Comparison of ENCODE assay signal across 23 cellular contexts in the genomic region with DNA sequence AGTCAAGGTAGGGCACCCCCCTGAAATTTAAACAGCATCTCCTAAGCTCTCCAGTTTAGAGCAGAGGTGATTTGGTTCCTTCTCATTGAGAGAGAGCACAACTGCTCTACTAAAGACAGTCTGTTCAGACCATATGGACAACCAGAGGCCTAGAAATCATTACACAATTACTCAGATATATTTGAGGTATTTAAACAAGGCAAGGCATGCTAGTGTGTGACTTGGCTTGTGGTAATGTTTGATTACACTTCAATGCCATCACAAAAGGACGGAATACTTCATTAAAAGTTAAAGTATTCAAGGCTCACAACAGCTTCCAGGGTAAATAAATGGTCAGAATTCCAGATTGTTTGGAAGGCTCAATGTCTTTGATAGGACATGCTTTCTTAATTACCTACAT.
A peak's percentile ranks its signal among the peaks of the same experiment; 100 is the strongest.
DNase-seq lines count a peak whose midpoint lies in the region; ATAC-seq and TF ChIP-seq lines count a peak whose summit lies in the region.
"Had no signal": no experiment of that assay in that cellular context is flagged by ENCODE, and none has a peak within 500 bp of the region (broad histone marks: within the 10 kb centered on the region; RNA-seq: fewer than 3 reads in every experiment).

No MANE protein-coding gene starts in this region.

- no peak for TF ChIP-seq CTCF in upper lobe of right lung (IDR thresholded peaks at IDR 0.05)

- ATAC-seq in esophagus mucosa (peak; percentile 27), upper lobe of right lung (peak; percentile 68), GM18498 (IDR thresholded peaks at IDR 0.05; ENCODE audit: unreplicated experiment) (no peak)
- ATAC-seq: activated naive CD8-positive, alpha-beta T cell treated with anti-CD3 and anti-CD28 coated beads, Interleukin-2, amount 50 U/mL, for 24 hours; WTC11 had no signal

- DNase-seq in DMS 273 (lab: John Stamatoyannopoulos, UW; ENCODE audit: unreplicated experiment): peak; percentile 74
- peak; percentile 69 for DNase-seq in NCI-H1694 treated with DMSO at 0.1 percent for 48 hours (lab: John Stamatoyannopoulos, UW)
- DNase-seq in upper lobe of right lung: no peak
- no peak for DNase-seq in LoVo (ENCODE audit: low spot score)
- DNase-seq in DMS114 treated with DMSO at 0.1 percent for 48 hours (lab: John Stamatoyannopoulos, UW; ENCODE audit: unreplicated experiment): no peak
- DNase-seq: activated CD4-positive, alpha-beta T cell treated with anti-CD3 and anti-CD28 coated beads, Interleukin-2, amount 50 U/mL, for 48 hours; activated effector memory CD4-positive, alpha-beta T cell treated with anti-CD3 and anti-CD28 coated beads, Interleukin-2, amount 50 U/mL, for 16 hours; activated naive CD8-positive, alpha-beta T cell treated with anti-CD3 and anti-CD28 coated beads, Interleukin-2, amount 50 U/mL, for 24 hours; erythroblast; NCI-H1048; NCI-H2081; NCI-H510A; nephron progenitor cell; posterior cingulate gyrus; sigmoid colon; SK-N-SH; stimulated activated naive CD4-positive, alpha-beta T cell had no signal

- no peak overlapping the region for H3K27ac ChIP-seq in upper lobe of right lung
- H3K27ac ChIP-seq: C4-2B, cardiac muscle cell, KMS-11, sigmoid colon had no signal

- intact Hi-C loops in upper lobe of right lung (cut with DNase I): no loop called here

- H3K9me3 ChIP-seq in upper lobe of right lung: no peaks in the 10 kb centered on the region
- H3K9me3 ChIP-seq: sigmoid colon, SK-N-SH had no signal

- no peak overlapping the region for H3K4me3 ChIP-seq in upper lobe of right lung
- H3K4me3 ChIP-seq: cardiac muscle cell, sigmoid colon had no signal

- H3K4me1 ChIP-seq in upper lobe of right lung: no peaks in the 10 kb centered on the region

- H3K36me3 ChIP-seq in upper lobe of right lung: no peaks in the 10 kb centered on the region
- H3K36me3 ChIP-seq: cardiac muscle cell, sigmoid colon had no signal

- H3K27me3 ChIP-seq in upper lobe of right lung: no peaks in the 10 kb centered on the region
- H3K27me3 ChIP-seq: sigmoid colon had no signal

Comparison
In these comparisons a context has a peak if more than half of its experiments do, and no peak if none do; other contexts are left out.
1. DNase-seq: peak in DMS 273 (single experiment) and NCI-H1694 treated with DMSO at 0.1 percent for 48 hours (single experiment); none in upper lobe of right lung (single experiment), LoVo (single experiment) and DMS114 treated with DMSO at 0.1 percent for 48 hours (single experiment).